Comparison of ENCODE assay signal across 18 cellular contexts in genomic region chr12:100681074-100681473, GRCh38.
DNase-seq lines count a peak whose midpoint lies in the region; ATAC-seq and TF ChIP-seq lines count a peak whose summit lies in the region.
"Had no signal": no experiment of that assay in that cellular context is flagged by ENCODE, and none has a peak within 500 bp of the region (broad histone marks: within the 10 kb centered on the region; RNA-seq: fewer than 3 reads in every experiment).

No MANE protein-coding gene starts in this region.

- H3K4me3 ChIP-seq in GM23338 (no peak overlapping the region), WERI-Rb-1 (ENCODE audit: low read depth, low read length) (no peak overlapping the region), neural progenitor cell (no peak overlapping the region)
- no peak overlapping the region for H3K4me3 ChIP-seq in CD4-positive, alpha-beta memory T cell (ENCODE audit: low read length in 2 of 2)

- peaks cover 13% of the 10 kb centered on the region for H3K36me3 Mint-ChIP-seq in GM23338 (ENCODE audit: low read depth)
- peaks cover 4% of the 10 kb centered on the region for H3K36me3 Mint-ChIP-seq in neural progenitor cell
- peaks cover 0 to 3% of the 10 kb centered on the region in 2 donors for H3K36me3 Mint-ChIP-seq in CD4-positive, alpha-beta memory T cell

- no peaks in the 10 kb centered on the region for H4K20me1 ChIP-seq in GM23338 (replicated peaks; ENCODE audit: insufficient read depth)
- H4K20me1 ChIP-seq in neural progenitor cell (ENCODE audit: low read depth), result no peaks in the 10 kb centered on the region

- H3K4me3 Mint-ChIP-seq in GM23338, result no peak overlapping the region
- H3K4me3 Mint-ChIP-seq in neural progenitor cell, result no peak overlapping the region
- no peak overlapping the region for H3K4me3 Mint-ChIP-seq in CD4-positive, alpha-beta memory T cell
- H3K4me3 Mint-ChIP-seq: CD4-positive, alpha-beta T cell had no signal

- no peaks in the 10 kb centered on the region for H3K79me2 ChIP-seq in GM23338 (replicated peaks; ENCODE audit: insufficient read depth)
- no peaks in the 10 kb centered on the region for H3K79me2 ChIP-seq in neural progenitor cell (ENCODE audit: low read depth)

- POLR2A ChIA-PET in CD4-positive, alpha-beta memory T cell (lab: Charles Lee; ENCODE audit: partially characterized antibody), result no interaction called here

- H3K9ac ChIP-seq in neural progenitor cell, result no peak overlapping the region

- CTCF ChIA-PET in CD4-positive, alpha-beta memory T cell (lab: Charles Lee; ENCODE audit: partially characterized antibody), result no interaction called here

- H3K9me3 Mint-ChIP-seq in GM23338 (peaks cover 24% of the 10 kb centered on the region), neural progenitor cell (peaks cover 17% of the 10 kb centered on the region)
- H3K9me3 Mint-ChIP-seq in CD4-positive, alpha-beta memory T cell, result peaks cover 3 to 28% (median 10%) of the 10 kb centered on the region in 8 donors

- no peaks in the 10 kb centered on the region for H3K4me1 Mint-ChIP-seq in GM23338
- H3K4me1 Mint-ChIP-seq in neural progenitor cell, result no peaks in the 10 kb centered on the region
- H3K4me1 Mint-ChIP-seq in CD4-positive, alpha-beta memory T cell, result no peaks in the 10 kb centered on the region

- H3K27ac ChIP-seq in GM23338 (ENCODE audit: low read depth) (no peak overlapping the region), WERI-Rb-1 (no peak overlapping the region), neural progenitor cell (no peak overlapping the region)
- H3K27ac ChIP-seq in CD4-positive, alpha-beta memory T cell (ENCODE audit: low read depth, low read length), result no peak overlapping the region
- H3K27ac ChIP-seq: C4-2B had no signal

- H3K4me2 ChIP-seq in GM23338, result no peak overlapping the region
- H3K4me2 ChIP-seq in neural progenitor cell, result no peak overlapping the region

- no peaks in the 10 kb centered on the region for H3K4me1 ChIP-seq in GM23338 (ENCODE audit: insufficient read depth)
- H3K4me1 ChIP-seq in neural progenitor cell, result no peaks in the 10 kb centered on the region
- H3K4me1 ChIP-seq in CD4-positive, alpha-beta memory T cell (ENCODE audit: insufficient read depth, low read length), result no peaks in the 10 kb centered on the region
- H3K4me1 ChIP-seq: BE2C had no signal

- H3K9me2 ChIP-seq in GM23338 (ENCODE audit: insufficient read depth), result peaks cover 4% of the 10 kb centered on the region; the same call in 1 of the 2 replicates

- intact Hi-C loops in CD4-positive, alpha-beta memory T cell (cut with micrococcal nuclease), result no loop called here

- ATAC-seq in GM23338 (no peak), HG02885 (IDR thresholded peaks at IDR 0.05; ENCODE audit: poor library complexity, unreplicated experiment) (no peak), HG03378 (IDR thresholded peaks at IDR 0.05; ENCODE audit: unreplicated experiment) (no peak)
- ATAC-seq: HepG2 had no signal

- H2AFZ ChIP-seq in GM23338, result peak overlapping the region; percentile 32; the same call in 1 of the 2 replicates
- peak overlapping the region; percentile 35 for H2AFZ ChIP-seq in neural progenitor cell (replicated peaks)

- DNase-seq in GM23338 (ENCODE audit: low spot score) (no peak), NCI-H82 (lab: John Stamatoyannopoulos, UW) (peak; percentile 55), WERI-Rb-1 (peak; percentile 15), neural progenitor cell (ENCODE audit: low spot score) (no peak), NCI-H446 (lab: John Stamatoyannopoulos, UW) (no peak)
- no peak for DNase-seq in CD4-positive, alpha-beta memory T cell
- DNase-seq: 8988T; BE2C; Calu3; CD4-positive, alpha-beta T cell; DMS79 treated with DMSO at 0.1 percent for 48 hours; GF-D8; Kasumi-1; KG1 had no signal

- TF ChIP-seq CTCF in GM23338 (conservative IDR thresholded peaks at IDR 0.05; ENCODE audit: low read depth in 2 of 2) (peak in 1 of 2 experiments; percentile 17; a peak in 1 of 4 replicates), WERI-Rb-1 (IDR thresholded peaks at IDR 0.05; ENCODE audit: low read depth, low read length) (no peak), neural progenitor cell (IDR thresholded peaks at IDR 0.05) (no peak)

- H3K9me3 ChIP-seq in WERI-Rb-1 (ENCODE audit: severe bottlenecking) (peaks cover 13% of the 10 kb centered on the region), neural progenitor cell (ENCODE audit: low read depth) (no peaks in the 10 kb centered on the region)
- H3K9me3 ChIP-seq in CD4-positive, alpha-beta memory T cell (ENCODE audit: control insufficient read depth in 1 of 2, low read length in 2 of 2), result no peaks in the 10 kb centered on the region

- 0 out of 2 replicates have a peak, but pooled peaks cover 10% of the 10 kb centered on the region for H3K36me3 ChIP-seq in GM23338 (ENCODE audit: insufficient read depth)
- no peaks in the 10 kb centered on the region for H3K36me3 ChIP-seq in WERI-Rb-1
- H3K36me3 ChIP-seq in neural progenitor cell, result no peaks in the 10 kb centered on the region
- H3K36me3 ChIP-seq in CD4-positive, alpha-beta memory T cell (ENCODE audit: insufficient read depth, low read length), result no peaks in the 10 kb centered on the region
- H3K36me3 ChIP-seq: BE2C had no signal

- H3K27ac Mint-ChIP-seq in GM23338 (no peak overlapping the region), neural progenitor cell (no peak overlapping the region)
- H3K27ac Mint-ChIP-seq in CD4-positive, alpha-beta memory T cell, result peak overlapping the region in 1 of 7 donors; percentile 54
- H3K27ac Mint-ChIP-seq: CD4-positive, alpha-beta T cell had no signal

- H3F3A ChIP-seq in GM23338 (replicated peaks; ENCODE audit: low read depth) (no peaks in the 10 kb centered on the region), neural progenitor cell (ENCODE audit: low read depth) (no peaks in the 10 kb centered on the region)

- H3K27me3 Mint-ChIP-seq in GM23338 (ENCODE audit: insufficient read depth, low read depth, poor library complexity) (peaks cover 7% of the 10 kb centered on the region), neural progenitor cell (ENCODE audit: insufficient read depth, low read depth) (peaks cover 8% of the 10 kb centered on the region)
- peaks cover 2 to 3% of the 10 kb centered on the region in 2 donors for H3K27me3 Mint-ChIP-seq in CD4-positive, alpha-beta memory T cell

- H3K27me3 ChIP-seq in GM23338 (ENCODE audit: insufficient read depth) (no peaks in the 10 kb centered on the region), WERI-Rb-1 (ENCODE audit: insufficient read depth, low read depth, severe bottlenecking) (no peaks in the 10 kb centered on the region), neural progenitor cell (no peaks in the 10 kb centered on the region)
- no peaks in the 10 kb centered on the region for H3K27me3 ChIP-seq in CD4-positive, alpha-beta memory T cell (ENCODE audit: insufficient read depth, low read length)
- H3K27me3 ChIP-seq: BE2C had no signal

TF ChIP-seq in GM23338, 12 proteins besides CTCF, POLR2A, EP300 and RAD21:
- TF ChIP-seq JUNB (IDR thresholded peaks at IDR 0.05; ENCODE audit: unreplicated experiment), result no peak

Comparison
In these comparisons a context has a peak if more than half of its experiments do, and no peak if none do; other contexts are left out.
1. DNase-seq: peak in NCI-H82 (single experiment) and WERI-Rb-1 (single experiment); none in GM23338 (single experiment), neural progenitor cell (single experiment), NCI-H446 (0 of 2) and CD4-positive, alpha-beta memory T cell (0 of 5).